ENCODE assay signal across 1 cellular context in genomic region chr7:35905555-35905954, GRCh38.
TF ChIP-seq lines count a peak whose summit lies in the region.

No MANE protein-coding gene starts in this region.

TF ChIP-seq in IMR-90, 13 proteins besides CTCF, POLR2A, EP300 and RAD21 (continued from another document):
- TF ChIP-seq USF2 (IDR thresholded peaks at IDR 0.05; ENCODE audit: low read depth, low read length) (no peak), MXI1 (IDR thresholded peaks at IDR 0.05; ENCODE audit: borderline replicate concordance, low read depth, low read length) (no peak), RCOR1 (IDR thresholded peaks at IDR 0.05; ENCODE audit: insufficient replicate concordance, low read length) (no peak)
TF ChIP-seq in IMR-90: peak in this region for 0.
